Comparison of ENCODE assay signal across 31 cellular contexts in the genomic region with DNA sequence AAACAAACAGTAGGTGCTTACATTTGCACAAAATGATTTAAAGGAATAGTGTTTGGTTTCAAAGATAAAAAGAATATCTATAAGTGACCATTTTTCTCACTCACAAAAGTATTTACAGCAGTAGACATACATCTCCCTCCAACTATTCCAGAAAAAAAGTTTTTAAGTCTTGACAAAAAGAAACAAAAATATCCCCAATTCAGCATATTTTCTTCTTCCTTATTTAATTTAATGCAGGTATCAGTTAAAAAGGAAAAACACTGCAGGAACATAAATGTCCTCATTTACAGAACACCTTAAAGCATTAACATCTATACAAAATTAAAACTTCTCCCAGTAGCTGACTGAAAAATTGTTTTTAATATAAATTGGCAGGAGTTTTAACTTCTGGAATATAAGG. TPM values are rescaled to one million over a fixed set of nuclear protein-coding genes. Genes with fewer than 3 reads are reported as not detected.
DNase-seq lines count a peak whose midpoint lies in the region; ATAC-seq and TF ChIP-seq lines count a peak whose summit lies in the region.
"Had no signal": no experiment of that assay in that cellular context is flagged by ENCODE, and none has a peak within 500 bp of the region (broad histone marks: within the 10 kb centered on the region; RNA-seq: fewer than 3 reads in every experiment).

No MANE protein-coding gene starts in this region.

- H3K27ac ChIP-seq in ectodermal cell (ENCODE audit: insufficient read depth, low read depth, low read length, poor library complexity, severe bottlenecking) (no peak overlapping the region), neural progenitor cell (no peak overlapping the region), OCI-LY7 (ENCODE audit: low read depth, low read length, poor library complexity, severe bottlenecking) (no peak overlapping the region)
- H3K27ac ChIP-seq: ascending aorta, gastroesophageal sphincter, suprapubic skin had no signal

- H3K9me3 Mint-ChIP-seq in activated T-cell treated with anti-CD3 and anti-CD28 coated beads, Interleukin-2, amount 50 U/mL, for 72 hours, result no peaks in the 10 kb centered on the region
- peaks cover 2% of the 10 kb centered on the region for H3K9me3 Mint-ChIP-seq in activated T-cell treated with anti-CD3 and anti-CD28 coated beads, Interleukin-2, amount 50 U/mL, for 24 hours
- H3K9me3 Mint-ChIP-seq in neural progenitor cell, result no peaks in the 10 kb centered on the region
- H3K9me3 Mint-ChIP-seq in stimulated activated naive CD8-positive, alpha-beta T cell treated with anti-CD3 and anti-CD28 coated beads, Interleukin-15, amount 100 ng/mL, for 72 hours, result no peaks in the 10 kb centered on the region
- H3K9me3 Mint-ChIP-seq: activated naive CD4-positive, alpha-beta T cell treated with anti-CD3 and anti-CD28 coated beads, Interleukin-2, amount 50 U/mL, for 72 hours; activated T-helper 17 cell treated with anti-CD3 and anti-CD28 coated beads, Interleukin-2, amount 50 U/mL, for 72 hours; CD8-positive, alpha-beta T cell had no signal

- H3K36me3 ChIP-seq in ectodermal cell (ENCODE audit: control insufficient read depth, insufficient read depth, low read length), result no peaks in the 10 kb centered on the region
- H3K36me3 ChIP-seq in neural progenitor cell, result no peaks in the 10 kb centered on the region
- H3K36me3 ChIP-seq in OCI-LY7 (ENCODE audit: insufficient read depth, low read length), result peaks cover 21% of the 10 kb centered on the region; the same call in 1 of the 2 replicates

- H3K4me2 ChIP-seq in neural progenitor cell (peak overlapping the region; percentile 98), OCI-LY7 (ENCODE audit: low read length) (no peak overlapping the region)

- BruUV-seq in OCI-LY7 (replicated peaks; lab: Mats Ljungman, UMichigan), result no TSS peak

- H4K20me1 ChIP-seq in neural progenitor cell (ENCODE audit: low read depth), result peaks cover 35% of the 10 kb centered on the region
- no peaks in the 10 kb centered on the region for H4K20me1 ChIP-seq in OCI-LY7 (ENCODE audit: insufficient read depth, low read length)

- TF ChIP-seq CTCF in neural progenitor cell (IDR thresholded peaks at IDR 0.05) (no peak), OCI-LY7 (conservative IDR thresholded peaks at IDR 0.05; ENCODE audit: low read length) (no peak)

- H3K36me3 Mint-ChIP-seq in activated T-cell treated with anti-CD3 and anti-CD28 coated beads, Interleukin-2, amount 50 U/mL, for 72 hours (ENCODE audit: insufficient read depth in 2 of 2), result peaks cover 9 to 22% of the 10 kb centered on the region in 2 donors
- H3K36me3 Mint-ChIP-seq in activated T-cell treated with anti-CD3 and anti-CD28 coated beads, Interleukin-2, amount 50 U/mL, for 24 hours (ENCODE audit: low read depth), result peaks cover 97% of the 10 kb centered on the region
- peaks cover 2% of the 10 kb centered on the region for H3K36me3 Mint-ChIP-seq in neural progenitor cell

- H2AFZ ChIP-seq in neural progenitor cell (replicated peaks), result no peak overlapping the region
- no peak overlapping the region for H2AFZ ChIP-seq in OCI-LY7 (ENCODE audit: low read length)

- intact Hi-C loops in OCI-LY7 (cut with micrococcal nuclease; ENCODE audit: unreplicated experiment), result no loop called here

- peaks cover 48% of the 10 kb centered on the region for H3K27me3 ChIP-seq in ectodermal cell (ENCODE audit: control insufficient read depth, insufficient read depth, low read length, poor library complexity, severe bottlenecking)
- peaks cover 36% of the 10 kb centered on the region for H3K27me3 ChIP-seq in neural progenitor cell
- H3K27me3 ChIP-seq: ascending aorta, suprapubic skin had no signal

- H3K4me1 ChIP-seq in ectodermal cell (ENCODE audit: control insufficient read depth, insufficient read depth, low read length) (peaks cover 12% of the 10 kb centered on the region), neural progenitor cell (peaks cover 70% of the 10 kb centered on the region), OCI-LY7 (ENCODE audit: insufficient read depth, low read length, poor library complexity, severe bottlenecking) (no peaks in the 10 kb centered on the region)
- H3K4me1 ChIP-seq: ascending aorta, suprapubic skin had no signal

- H3F3A ChIP-seq in neural progenitor cell (ENCODE audit: low read depth), result peaks cover 41% of the 10 kb centered on the region

- peaks cover 83% of the 10 kb centered on the region for H3K79me2 ChIP-seq in neural progenitor cell (ENCODE audit: low read depth)
- no peaks in the 10 kb centered on the region for H3K79me2 ChIP-seq in OCI-LY7 (ENCODE audit: insufficient read depth, low read depth, low read length)

- DNase-seq in activated T-cell treated with anti-CD3 and anti-CD28 coated beads, Interleukin-2, amount 50 U/mL, for 72 hours, result no peak
- no peak for DNase-seq in activated T-cell treated with anti-CD3 and anti-CD28 coated beads, Interleukin-2, amount 50 U/mL, for 24 hours
- DNase-seq in neural progenitor cell (ENCODE audit: low spot score) (no peak), NCI-H526 (lab: John Stamatoyannopoulos, UW) (no peak), OCI-LY7 (ENCODE audit: low spot score) (no peak)
- no peak for DNase-seq in stimulated activated naive CD8-positive, alpha-beta T cell treated with anti-CD3 and anti-CD28 coated beads, Interleukin-15, amount 100 ng/mL, for 72 hours
- DNase-seq: 8988T; activated CD4-positive, alpha-beta memory T cell treated with anti-CD3 and anti-CD28 coated beads for 36 hours; activated CD8-positive, alpha-beta memory T cell treated with anti-CD3 and anti-CD28 coated beads, Interleukin-2, amount 50 U/mL, for 4 hours; AML-193; caudate nucleus; CD8-positive, alpha-beta T cell; DMS 273 treated with DMSO at 0.1 percent for 48 hours; GOT3; HFFc6; hippocampal formation; NCI-H1048; NCI-H187; NCI-H524 treated with DMSO at 0.1 percent for 48 hours; stimulated activated CD4-positive, alpha-beta T cell treated with anti-CD3 and anti-CD28 coated beads, Interleukin-4, amount 100 ng/mL, for 1 hour; stimulated activated naive B cell treated with anti-CD40 and anti-IgM and Interleukin-4, amounts not matched to agents 10 μg/mL and 1 μg/mL and 100 μg/mL, for 72 hours had no signal

- H3K9me3 ChIP-seq in ectodermal cell (ENCODE audit: control insufficient read depth, low read length) (no peaks in the 10 kb centered on the region), neural progenitor cell (ENCODE audit: low read depth) (no peaks in the 10 kb centered on the region), OCI-LY7 (ENCODE audit: low read length) (no peaks in the 10 kb centered on the region)
- H3K9me3 ChIP-seq: ascending aorta had no signal

- H3K9me2 ChIP-seq in OCI-LY7 (ENCODE audit: insufficient read depth, low read length), result no peaks in the 10 kb centered on the region

- no peak overlapping the region for H3K4me3 Mint-ChIP-seq in activated T-cell treated with anti-CD3 and anti-CD28 coated beads, Interleukin-2, amount 50 U/mL, for 72 hours
- H3K4me3 Mint-ChIP-seq in activated T-cell treated with anti-CD3 and anti-CD28 coated beads, Interleukin-2, amount 50 U/mL, for 24 hours, result no peak overlapping the region
- peak overlapping the region; percentile 88 for H3K4me3 Mint-ChIP-seq in neural progenitor cell
- no peak overlapping the region for H3K4me3 Mint-ChIP-seq in stimulated activated naive CD8-positive, alpha-beta T cell treated with anti-CD3 and anti-CD28 coated beads, Interleukin-15, amount 100 ng/mL, for 72 hours
- H3K4me3 Mint-ChIP-seq: activated CD4-positive, alpha-beta memory T cell treated with anti-CD3 and anti-CD28 coated beads for 36 hours; activated T-helper 17 cell treated with anti-CD3 and anti-CD28 coated beads, Interleukin-2, amount 50 U/mL, for 72 hours; CD8-positive, alpha-beta T cell; dendritic cell treated with granulocyte-macrophage colony-stimulating factor and Interleukin-4, amounts not matched to agents 40 ng/mL and 50 ng/mL, for 4 days; HFFc6; stimulated activated naive B cell treated with anti-CD40 and anti-IgM and Interleukin-4, amounts not matched to agents 10 μg/mL and 1 μg/mL and 100 μg/mL, for 72 hours had no signal

- CTCF ChIA-PET in OCI-LY7 (lab: Charles Lee; ENCODE audit: unreplicated experiment), result no interaction called here

- H3K4me3 ChIP-seq in ectodermal cell (ENCODE audit: insufficient read depth, low read depth, low read length), result peak overlapping the region; percentile 65
- peak overlapping the region; percentile 75 for H3K4me3 ChIP-seq in neural progenitor cell
- H3K4me3 ChIP-seq in OCI-LY7 (ENCODE audit: low read depth, low read length, poor library complexity, severe bottlenecking), result no peak overlapping the region
- H3K4me3 ChIP-seq: ascending aorta, gastroesophageal sphincter, suprapubic skin had no signal

- peak overlapping the region; percentile 72 for H3K27ac Mint-ChIP-seq in activated T-cell treated with anti-CD3 and anti-CD28 coated beads, Interleukin-2, amount 50 U/mL, for 72 hours
- H3K27ac Mint-ChIP-seq in activated T-cell treated with anti-CD3 and anti-CD28 coated beads, Interleukin-2, amount 50 U/mL, for 24 hours, result no peak overlapping the region
- no peak overlapping the region for H3K27ac Mint-ChIP-seq in neural progenitor cell
- peak overlapping the region in 1 of 2 donors; percentile 17 for H3K27ac Mint-ChIP-seq in stimulated activated naive CD8-positive, alpha-beta T cell treated with anti-CD3 and anti-CD28 coated beads, Interleukin-15, amount 100 ng/mL, for 72 hours
- H3K27ac Mint-ChIP-seq: activated CD4-positive, alpha-beta memory T cell treated with anti-CD3 and anti-CD28 coated beads for 36 hours; activated T-helper 17 cell treated with anti-CD3 and anti-CD28 coated beads, Interleukin-2, amount 50 U/mL, for 72 hours; CD8-positive, alpha-beta T cell; dendritic cell treated with granulocyte-macrophage colony-stimulating factor and Interleukin-4, amounts not matched to agents 40 ng/mL and 50 ng/mL, for 4 days; HFFc6; stimulated activated naive B cell treated with anti-CD40 and anti-IgM and Interleukin-4, amounts not matched to agents 10 μg/mL and 1 μg/mL and 100 μg/mL, for 72 hours had no signal

- H3K27me3 Mint-ChIP-seq in activated T-cell treated with anti-CD3 and anti-CD28 coated beads, Interleukin-2, amount 50 U/mL, for 72 hours (ENCODE audit: low read depth), result no peaks in the 10 kb centered on the region
- no peaks in the 10 kb centered on the region for H3K27me3 Mint-ChIP-seq in activated T-cell treated with anti-CD3 and anti-CD28 coated beads, Interleukin-2, amount 50 U/mL, for 24 hours
- peaks cover 36% of the 10 kb centered on the region for H3K27me3 Mint-ChIP-seq in neural progenitor cell (ENCODE audit: insufficient read depth, low read depth)
- no peaks in the 10 kb centered on the region for H3K27me3 Mint-ChIP-seq in stimulated activated naive CD8-positive, alpha-beta T cell treated with anti-CD3 and anti-CD28 coated beads, Interleukin-15, amount 100 ng/mL, for 72 hours
- H3K27me3 Mint-ChIP-seq: activated CD4-positive, alpha-beta memory T cell treated with anti-CD3 and anti-CD28 coated beads for 36 hours; activated T-helper 17 cell treated with anti-CD3 and anti-CD28 coated beads, Interleukin-2, amount 50 U/mL, for 72 hours; dendritic cell treated with granulocyte-macrophage colony-stimulating factor and Interleukin-4, amounts not matched to agents 40 ng/mL and 50 ng/mL, for 4 days; stimulated activated naive B cell treated with anti-CD40 and anti-IgM and Interleukin-4, amounts not matched to agents 10 μg/mL and 1 μg/mL and 100 μg/mL, for 72 hours had no signal

- no peak overlapping the region for H3K9ac ChIP-seq in neural progenitor cell

- POLR2A ChIA-PET in OCI-LY7 (lab: Charles Lee), result interaction anchor here (1.1 kb wide), 1 partner anchor 12 kb away, joined by 3 read pairs; no protein-coding TSS in a partner anchor

- ATAC-seq in activated T-cell treated with anti-CD3 and anti-CD28 coated beads, Interleukin-2, amount 50 U/mL, for 72 hours (replicated peaks in 1 of 2), result no peak
- ATAC-seq in stimulated activated naive CD8-positive, alpha-beta T cell treated with anti-CD3 and anti-CD28 coated beads, Interleukin-15, amount 100 ng/mL, for 72 hours, result no peak
- ATAC-seq in HG03108 (IDR thresholded peaks at IDR 0.05; ENCODE audit: unreplicated experiment), result no peak
- ATAC-seq: activated CD4-positive, CD25-positive, alpha-beta regulatory T cell treated with anti-CD3 and anti-CD28 coated beads, Interleukin-2, amount 50 U/mL, for 24 hours; activated naive CD4-positive, alpha-beta T cell treated with anti-CD3 and anti-CD28 coated beads, Interleukin-2, amount 50 U/mL, for 72 hours; activated T-helper 17 cell treated with anti-CD3 and anti-CD28 coated beads, Interleukin-2, amount 50 U/mL, for 72 hours; CD8-positive, alpha-beta T cell; gastroesophageal sphincter; stimulated activated naive B cell treated with anti-CD40 and anti-IgM and Interleukin-4, amounts not matched to agents 10 μg/mL and 1 μg/mL and 100 μg/mL, for 72 hours had no signal

- H3K4me1 Mint-ChIP-seq in activated T-cell treated with anti-CD3 and anti-CD28 coated beads, Interleukin-2, amount 50 U/mL, for 72 hours (ENCODE audit: low read depth), result no peaks in the 10 kb centered on the region
- H3K4me1 Mint-ChIP-seq in activated T-cell treated with anti-CD3 and anti-CD28 coated beads, Interleukin-2, amount 50 U/mL, for 24 hours (ENCODE audit: low read depth), result no peaks in the 10 kb centered on the region
- H3K4me1 Mint-ChIP-seq in neural progenitor cell, result peaks cover 48% of the 10 kb centered on the region
- H3K4me1 Mint-ChIP-seq in stimulated activated naive CD8-positive, alpha-beta T cell treated with anti-CD3 and anti-CD28 coated beads, Interleukin-15, amount 100 ng/mL, for 72 hours, result no peaks in the 10 kb centered on the region
- H3K4me1 Mint-ChIP-seq: activated T-helper 17 cell treated with anti-CD3 and anti-CD28 coated beads, Interleukin-2, amount 50 U/mL, for 72 hours; stimulated activated naive B cell treated with anti-CD40 and anti-IgM and Interleukin-4, amounts not matched to agents 10 μg/mL and 1 μg/mL and 100 μg/mL, for 72 hours had no signal

RNA-seq across cellular contexts. Expression of gene MAB21L2, which starts 4.2 kb away (rescaled TPM):
- not detected for total RNA-seq in activated T-cell treated with anti-CD3 and anti-CD28 coated beads, Interleukin-2, amount 50 U/mL, for 72 hours
- polyA plus RNA-seq in ectodermal cell (2013, experiment 1 of 4), result 43.0 TPM
- polyA plus RNA-seq in ectodermal cell (2013, experiment 2 of 4), result 53.2 TPM
- 39.3 TPM for polyA plus RNA-seq in ectodermal cell (2013, experiment 3 of 4)
- polyA plus RNA-seq in ectodermal cell (2013, experiment 4 of 4), result 47.2 TPM
- total RNA-seq in neural progenitor cell (ENCODE audit: low replicate concordance) (38.3 and 42.1 TPM in 2 replicates), OCI-LY7 (2022) (not detected in 2 replicates)
- total RNA-seq in OCI-LY7 (2014; rRNA removed; shearing (Covaris generic)), result not detected in 2 replicates
- total RNA-seq: activated CD4-positive, alpha-beta memory T cell treated with anti-CD3 and anti-CD28 coated beads for 36 hours; activated naive CD4-positive, alpha-beta T cell treated with anti-CD3 and anti-CD28 coated beads, Interleukin-2, amount 50 U/mL, for 72 hours; activated T-helper 17 cell treated with anti-CD3 and anti-CD28 coated beads, Interleukin-2, amount 50 U/mL, for 72 hours; ascending aorta; CD8-positive, alpha-beta T cell; HFFc6; suprapubic skin; T-helper 1 cell treated with Interleukin-12 subunit alpha and Interleukin-12 subunit beta and Interleukin-4 antibody, amounts not matched to agents 30 ng/mL and 1 ng/mL, for 36 hours had no signal

Comparison
In these comparisons a context has a peak if more than half of its experiments do, and no peak if none do; other contexts are left out.
1. RNA of gene MAB21L2, which starts 4.2 kb away (total RNA-seq): 38.3 to 42.1 TPM in neural progenitor cell; not detected in activated T-cell treated with anti-CD3 and anti-CD28 coated beads, Interleukin-2, amount 50 U/mL, for 72 hours and not detected in OCI-LY7; every median in the first group is over 10 times any median in the second.